Comparison of ENCODE assay signal across 8 cellular contexts in genomic region chr12:122865268-122866231, GRCh38. TPM values are rescaled to one million over a fixed set of nuclear protein-coding genes. Genes with fewer than 3 reads are reported as not detected.
DNase-seq lines count a peak whose midpoint lies in the region; ATAC-seq and TF ChIP-seq lines count a peak whose summit lies in the region.

No MANE protein-coding gene starts in this region.

- peaks cover 32% of the 10 kb centered on the region for H3K4me1 ChIP-seq in psoas muscle

- no peak overlapping the region for H3K27ac Mint-ChIP-seq in activated CD4-positive, alpha-beta memory T cell treated with anti-CD3 and anti-CD28 coated beads, Interleukin-2, amount 10 ng/mL, durations not matched to agents 7 days and 5 days

- H3K9me3 ChIP-seq in psoas muscle, result no peaks in the 10 kb centered on the region

- CTCF ChIA-PET in activated CD4-positive, alpha-beta memory T cell treated with anti-CD3 and anti-CD28 coated beads, Interleukin-2, amount 10 ng/mL, durations not matched to agents 7 days and 5 days (lab: Charles Lee), result interaction anchor here (0.6 to 2.0 kb wide), 5 partner anchors 14 to 373 kb away, joined by 3 to 7 read pairs (median 3); no protein-coding TSS in a partner anchor

- ATAC-seq in psoas muscle (peak in 1 of 4 donors; percentile 28), GM18520 (IDR thresholded peaks at IDR 0.05; ENCODE audit: unreplicated experiment) (no peak), HG02798 (IDR thresholded peaks at IDR 0.05; ENCODE audit: poor library complexity, unreplicated experiment) (no peak)

- no peaks in the 10 kb centered on the region for H3K27me3 ChIP-seq in psoas muscle (ENCODE audit: insufficient read depth in 3 of 3, low read length in 2 of 3)

- H3K27me3 Mint-ChIP-seq in activated CD4-positive, alpha-beta memory T cell treated with anti-CD3 and anti-CD28 coated beads, Interleukin-2, amount 10 ng/mL, durations not matched to agents 7 days and 5 days, result no peaks in the 10 kb centered on the region

- POLR2A ChIA-PET in activated CD4-positive, alpha-beta memory T cell treated with anti-CD3 and anti-CD28 coated beads, Interleukin-2, amount 10 ng/mL, durations not matched to agents 7 days and 5 days (lab: Charles Lee), result interaction anchor here (0.9 to 1.5 kb wide), 2 partner anchors 11 to 34 kb away, joined by 3 to 4 read pairs; no protein-coding TSS in a partner anchor

- peaks cover 38% of the 10 kb centered on the region for H3K36me3 Mint-ChIP-seq in activated CD4-positive, alpha-beta memory T cell treated with anti-CD3 and anti-CD28 coated beads, Interleukin-2, amount 10 ng/mL, durations not matched to agents 7 days and 5 days (ENCODE audit: low read depth)

- peak; percentile 21 for DNase-seq in OCI-M1 (lab: John Stamatoyannopoulos, UW)
- DNase-seq in fibroblast of the aortic adventitia (ENCODE audit: low read depth), result no peak
- DNase-seq in psoas muscle, result no peak
- no peak for DNase-seq in cortex of kidney (lab: John Stamatoyannopoulos, UW)
- DNase-seq in activated CD4-positive, alpha-beta memory T cell treated with anti-CD3 and anti-CD28 coated beads, Interleukin-2, amount 10 ng/mL, durations not matched to agents 7 days and 5 days, result no peak

- H3K4me3 Mint-ChIP-seq in activated CD4-positive, alpha-beta memory T cell treated with anti-CD3 and anti-CD28 coated beads, Interleukin-2, amount 10 ng/mL, durations not matched to agents 7 days and 5 days, result no peak overlapping the region

- WGBS in psoas muscle, 3 donors, result 76 to 80% (median 78%) methylated on average over 41 to 43 of the region's 43 CpGs

- TF ChIP-seq CTCF in GM12874 (IDR thresholded peaks at IDR 0.05; ENCODE audit: insufficient read depth, low read depth, low read length), result peak; percentile 62
- peak; percentile 22 for TF ChIP-seq CTCF in fibroblast of the aortic adventitia (IDR thresholded peaks at IDR 0.05; ENCODE audit: insufficient read depth, low read length)
- TF ChIP-seq CTCF in psoas muscle (IDR thresholded peaks at IDR 0.05), result no peak

- H3K27ac ChIP-seq in psoas muscle, result peak overlapping the region; percentile 6

- no peaks in the 10 kb centered on the region for H3K9me3 Mint-ChIP-seq in activated CD4-positive, alpha-beta memory T cell treated with anti-CD3 and anti-CD28 coated beads, Interleukin-2, amount 10 ng/mL, durations not matched to agents 7 days and 5 days

- H3K36me3 ChIP-seq in psoas muscle (ENCODE audit: insufficient read depth in 1 of 2, low read depth in 1 of 2), result peaks cover 0 to 27% of the 10 kb centered on the region in 2 donors

- H3K4me1 Mint-ChIP-seq in activated CD4-positive, alpha-beta memory T cell treated with anti-CD3 and anti-CD28 coated beads, Interleukin-2, amount 10 ng/mL, durations not matched to agents 7 days and 5 days, result no peaks in the 10 kb centered on the region

- H3K4me3 ChIP-seq in fibroblast of the aortic adventitia (ENCODE audit: low read depth, low read length), result no peak overlapping the region
- H3K4me3 ChIP-seq in psoas muscle, result no peak overlapping the region

- intact Hi-C loops in psoas muscle (cut with DNase I), result no loop called here

RNA-seq across cellular contexts. Expression of gene HIP1R, which starts 30.3 kb away (rescaled TPM):
- total RNA-seq in fibroblast of the aortic adventitia (ENCODE audit: low replicate concordance) (11.1 and 11.2 TPM in 2 replicates), psoas muscle (10 to 100 TPM in 2 of 4 donors, 1 to 10 TPM in 2; 6.2 to 13.4 (median 9.7) TPM)
- polyA plus RNA-seq in psoas muscle, result 10 to 100 TPM in 1 of 3 donors, 1 to 10 TPM in 2; 4.5 to 17.6 (median 8.0) TPM
- total RNA-seq in activated CD4-positive, alpha-beta memory T cell treated with anti-CD3 and anti-CD28 coated beads, Interleukin-2, amount 10 ng/mL, durations not matched to agents 7 days and 5 days, result 10 to 100 TPM; 23.4 to 24.7 TPM

RNA-seq across cellular contexts. Expression of gene VPS37B, which starts 30.4 kb away (rescaled TPM):
- total RNA-seq in fibroblast of the aortic adventitia (ENCODE audit: low replicate concordance) (12.5 and 17.8 TPM in 2 replicates), psoas muscle (10 to 100 TPM in 2 of 4 donors, 1 to 10 TPM in 2; 8.9 to 11.1 (median 9.9) TPM)
- polyA plus RNA-seq in psoas muscle, result 1 to 10 TPM; 3.2 to 7.7 (median 5.9) TPM
- 10 to 100 TPM; 27.1 to 27.7 TPM for total RNA-seq in activated CD4-positive, alpha-beta memory T cell treated with anti-CD3 and anti-CD28 coated beads, Interleukin-2, amount 10 ng/mL, durations not matched to agents 7 days and 5 days
